In genomic region chr15:30669621-30670020, GRCh38 we compare ENCODE assay signal across 6 cellular contexts.
DNase-seq lines count a peak whose midpoint lies in the region; ATAC-seq, FAIRE-seq and TF ChIP-seq lines count a peak whose summit lies in the region.
"Not testable (repeated sequence)": the region's sequence is repeated elsewhere in the genome, so short reads cannot be mapped to it uniquely, and the experiment has no call there.

No MANE protein-coding gene starts in this region.

- H3K4ac ChIP-seq in H9 (ENCODE audit: low read depth, low read length), result not testable (repeated sequence)

- H3K4me2 ChIP-seq in H9 (ENCODE audit: insufficient read depth, insufficient read length, low read length); K562 (ENCODE audit: insufficient read depth, low read length); osteoblast (ENCODE audit: insufficient read depth, low read length): not testable (repeated sequence)

- not testable (repeated sequence) for H3K9me3 ChIP-seq in H9 (ENCODE audit: control insufficient read depth, low read depth, low read length); K562 (replicated peaks; ENCODE audit: control insufficient read depth, insufficient read depth, low read depth, low read length); endodermal cell (ENCODE audit: control insufficient read depth, low read length); osteoblast (ENCODE audit: low read depth, low read length)

- H3K4me1 Mint-ChIP-seq in H9, endodermal cell: not testable (repeated sequence)
- peaks cover 18% of the 10 kb centered on the region for H3K4me1 Mint-ChIP-seq in activated CD4-positive, alpha-beta T cell treated with anti-CD3 and anti-CD28 coated beads, Interleukin-2, amount 10 ng/mL, durations not matched to agents 24 days and 14 days

- not testable (repeated sequence) for H2BK12ac ChIP-seq in H9 (ENCODE audit: insufficient read length, low read depth, low read length)

- not testable (repeated sequence) for BruUV-seq in K562 (replicated peaks; lab: Mats Ljungman, UMichigan)

- H3K9me3 Mint-ChIP-seq in H9; activated CD4-positive, alpha-beta T cell treated with anti-CD3 and anti-CD28 coated beads, Interleukin-2, amount 10 ng/mL, durations not matched to agents 24 days and 14 days; endodermal cell: not testable (repeated sequence)

- H4K20me1 ChIP-seq in H9 (ENCODE audit: control insufficient read depth, insufficient read depth, insufficient read length); K562 (replicated peaks; ENCODE audit: control insufficient read depth, insufficient read depth, low read length); osteoblast (ENCODE audit: insufficient read depth, low read length): not testable (repeated sequence)

- H3K9me1 ChIP-seq in K562 (ENCODE audit: control insufficient read depth, insufficient read depth, low read length), result not testable (repeated sequence)

- peak overlapping the region in 2 of 3 experiments; percentile 84 to 87; a peak in 2 of 7 replicates for H3K27ac Mint-ChIP-seq in H9
- H3K27ac Mint-ChIP-seq in activated CD4-positive, alpha-beta T cell treated with anti-CD3 and anti-CD28 coated beads, Interleukin-2, amount 10 ng/mL, durations not matched to agents 24 days and 14 days, result not testable (repeated sequence)
- peak overlapping the region; percentile 31 for H3K27ac Mint-ChIP-seq in endodermal cell

- not testable (repeated sequence) for H3K23me2 ChIP-seq in H9 (ENCODE audit: insufficient read length, low read depth, low read length, poor library complexity, severe bottlenecking)

- H3K36me3 Mint-ChIP-seq in H9 (ENCODE audit: insufficient read depth in 1 of 3, low read depth in 3 of 3) (peaks cover 13 to 50% (median 35%) of the 10 kb centered on the region in 3 experiments; a peak in 6 of 7 replicates), endodermal cell (ENCODE audit: low read depth) (peaks cover 30% of the 10 kb centered on the region)
- peaks cover 50% of the 10 kb centered on the region for H3K36me3 Mint-ChIP-seq in activated CD4-positive, alpha-beta T cell treated with anti-CD3 and anti-CD28 coated beads, Interleukin-2, amount 10 ng/mL, durations not matched to agents 24 days and 14 days (ENCODE audit: low read depth)

- not testable (repeated sequence) for TF ChIP-seq RAD21 in K562 (CRISPR knock-in tag; conservative IDR thresholded peaks at IDR 0.05 in 1 of 2, IDR thresholded peaks at IDR 0.05 in 1 of 2)

- TF ChIP-seq EP300 in K562 (IDR thresholded peaks at IDR 0.05; ENCODE audit: low read length), result not testable (repeated sequence)

- TF ChIP-seq CTCF in H9 (conservative IDR thresholded peaks at IDR 0.05); K562 (IDR thresholded peaks at IDR 0.05 in 2 of 3, conservative IDR thresholded peaks at IDR 0.05 in 1 of 3; ENCODE audit: insufficient read depth in 2 of 3, low read depth in 1 of 3, low read length in 3 of 3); endodermal cell (conservative IDR thresholded peaks at IDR 0.05); fibroblast of villous mesenchyme (IDR thresholded peaks at IDR 0.05; ENCODE audit: insufficient read depth, low read depth, low read length); osteoblast (IDR thresholded peaks at IDR 0.05; ENCODE audit: extremely low read depth, low read depth, low read length): not testable (repeated sequence)

- in situ Hi-C loops in K562 (cut with MboI), result not testable (repeated sequence)

- CTCF ChIA-PET in K562 (lab: Yijun Ruan, JAX; ENCODE audit: low intra/inter-chr PET ratio), result not testable (repeated sequence)

- H3K4me3 Mint-ChIP-seq in H9; activated CD4-positive, alpha-beta T cell treated with anti-CD3 and anti-CD28 coated beads, Interleukin-2, amount 10 ng/mL, durations not matched to agents 24 days and 14 days; endodermal cell: not testable (repeated sequence)

- H3K14ac ChIP-seq in H9 (ENCODE audit: insufficient read depth, low read length), result not testable (repeated sequence)

- H3K18ac ChIP-seq in H9 (ENCODE audit: insufficient read length, low read depth, low read length), result not testable (repeated sequence)

- not testable (repeated sequence) for H2BK5ac ChIP-seq in H9 (ENCODE audit: insufficient read length, low read length)

- POLR2A ChIA-PET in K562 (lab: Yijun Ruan, JAX), result not testable (repeated sequence)

- H4K5ac ChIP-seq in H9 (ENCODE audit: insufficient read length, low read depth, low read length), result not testable (repeated sequence)

- WGBS in H9 (ENCODE audit: extremely low coverage, insufficient read length, low lambda C conversion rate), result no CpG with 5 or more reads among the region's 4 CpGs
- WGBS in K562 (ENCODE audit: insufficient coverage, low coverage, missing lambda C conversion rate), result 48% methylated on average over 4 of the region's 4 CpGs
- 87 to 94% methylated on average over 3 to 4 of the region's 4 CpGs for WGBS in endodermal cell (ENCODE audit: insufficient coverage in 1 of 2, insufficient read length in 1 of 2), 2 experiments

- H3K23ac ChIP-seq in H9 (ENCODE audit: insufficient read length, low read depth, low read length), result not testable (repeated sequence)

- H2BK15ac ChIP-seq in H9 (ENCODE audit: low read depth, low read length), result not testable (repeated sequence)

- not testable (repeated sequence) for H3K9ac ChIP-seq in H9 (ENCODE audit: extremely low read depth, insufficient read length, low read length); K562 (ENCODE audit: insufficient read depth in 1 of 2, low read depth in 2 of 2, low read length in 2 of 2); endodermal cell (ENCODE audit: extremely low read depth, low read length, poor library complexity, severe bottlenecking)

- not testable (repeated sequence) for TF ChIP-seq POLR2A in K562 (conservative IDR thresholded peaks at IDR 0.05)

- not testable (repeated sequence) for H3K79me2 ChIP-seq in H9 (ENCODE audit: insufficient read depth, low read length)
- H3K79me2 ChIP-seq in K562 (ENCODE audit: control insufficient read depth, insufficient read depth, low read length), result peaks cover 21% of the 10 kb centered on the region
- peaks cover 11% of the 10 kb centered on the region for H3K79me2 ChIP-seq in osteoblast (ENCODE audit: insufficient read depth, low read length)

- H3K4me3 ChIP-seq in K562; endodermal cell (ENCODE audit: low read length); fibroblast of villous mesenchyme (ENCODE audit: low read depth, low read length); osteoblast (ENCODE audit: insufficient read depth, low read length): not testable (repeated sequence)

- H3K36me3 ChIP-seq in K562 (ENCODE audit: control insufficient read depth, insufficient read depth, low read length), result peaks cover 88% of the 10 kb centered on the region
- peaks cover 62% of the 10 kb centered on the region for H3K36me3 ChIP-seq in endodermal cell (ENCODE audit: control insufficient read depth, insufficient read depth, low read length)
- peaks cover 15% of the 10 kb centered on the region for H3K36me3 ChIP-seq in osteoblast (ENCODE audit: insufficient read depth, low read length)

- not testable (repeated sequence) for H2BK20ac ChIP-seq in H9 (ENCODE audit: low read depth, low read length, poor library complexity, severe bottlenecking)

- H3K27ac ChIP-seq in H9 (ENCODE audit: insufficient read length, low read depth, low read length); K562 (ENCODE audit: extremely low read depth, low read depth, low read length); endodermal cell (ENCODE audit: low read depth, low read length); osteoblast (ENCODE audit: low read depth, low read length): not testable (repeated sequence)

- not testable (repeated sequence) for H3K4me1 ChIP-seq in H9 (ENCODE audit: insufficient read depth, low read length); K562 (replicated peaks in 1 of 2; ENCODE audit: control insufficient read depth in 2 of 2, insufficient read depth in 2 of 2, low read length in 2 of 2); endodermal cell (ENCODE audit: control insufficient read depth, insufficient read depth, low read length); osteoblast (ENCODE audit: insufficient read depth, low read length)

- not testable (repeated sequence) for ATAC-seq in K562

- H3K27me3 ChIP-seq in H9 (ENCODE audit: insufficient read depth, low read length); K562 (ENCODE audit: control insufficient read depth in 2 of 2, insufficient read depth in 2 of 2, low read length in 2 of 2); endodermal cell (ENCODE audit: control insufficient read depth, insufficient read depth, low read length, poor library complexity, severe bottlenecking); osteoblast (ENCODE audit: insufficient read depth, low read length): not testable (repeated sequence)

- not testable (repeated sequence) for H2AFZ ChIP-seq in H9 (ENCODE audit: low read length); K562 (ENCODE audit: low read depth, low read length)
- H2AFZ ChIP-seq in osteoblast (ENCODE audit: low read length), result peak overlapping the region; percentile 63

- H2BK120ac ChIP-seq in H9 (ENCODE audit: low read depth, low read length, poor library complexity, severe bottlenecking), result not testable (repeated sequence)

- H2AK5ac ChIP-seq in H9 (ENCODE audit: insufficient read length, low read length), result not testable (repeated sequence)

- H3T11ph ChIP-seq in H9 (ENCODE audit: low read length), result not testable (repeated sequence)

- H3K27me3 Mint-ChIP-seq in H9 (ENCODE audit: low read depth); activated CD4-positive, alpha-beta T cell treated with anti-CD3 and anti-CD28 coated beads, Interleukin-2, amount 10 ng/mL, durations not matched to agents 24 days and 14 days; endodermal cell (ENCODE audit: insufficient read depth): not testable (repeated sequence)

- H3K56ac ChIP-seq in H9 (ENCODE audit: insufficient read length, low read depth, low read length), result not testable (repeated sequence)

- not testable (repeated sequence) for FAIRE-seq in K562 (lab: Jason Lieb, UNC)

- not testable (repeated sequence) for DNase-seq in H9; endodermal cell; osteoblast (ENCODE audit: insufficient read length, low spot score, missing footprints)
- DNase-seq in activated CD4-positive, alpha-beta T cell treated with anti-CD3 and anti-CD28 coated beads, Interleukin-2, amount 10 ng/mL, durations not matched to agents 24 days and 14 days, result peak; percentile 26
- DNase-seq in K562 (ENCODE audit: extremely low read depth in 1 of 4, low spot score in 3 of 4) (peak in 1 of 4 experiments; percentile 26), fibroblast of villous mesenchyme (ENCODE audit: low read depth) (peak; percentile 19)

- not testable (repeated sequence) for H4K91ac ChIP-seq in H9 (ENCODE audit: insufficient read length, low read depth, low read length)

- intact Hi-C loops in activated CD4-positive, alpha-beta T cell treated with anti-CD3 and anti-CD28 coated beads, Interleukin-2, amount 10 ng/mL, durations not matched to agents 24 days and 14 days (cut with micrococcal nuclease), result loop anchor here (10.0 kb wide), 1 partner anchor 85 kb away; no protein-coding TSS in a partner anchor
- intact Hi-C loops in K562 (cut with micrococcal nuclease), result not testable (repeated sequence)

- H4K8ac ChIP-seq in H9 (replicated peaks; ENCODE audit: insufficient read length, low read depth, low read length), result not testable (repeated sequence)

- not testable (repeated sequence) for H3K79me1 ChIP-seq in H9 (ENCODE audit: insufficient read depth, low read depth, low read length, poor library complexity, severe bottlenecking)
